9 cellular contexts compared by ENCODE assay signal in genomic region chr3:16480861-16481569, GRCh38. TPM values are rescaled to one million over a fixed set of nuclear protein-coding genes. Genes with fewer than 3 reads are reported as not detected.
DNase-seq lines count a peak whose midpoint lies in the region; ATAC-seq and TF ChIP-seq lines count a peak whose summit lies in the region.
"Had no signal": no experiment of that assay in that cellular context is flagged by ENCODE, and none has a peak within 500 bp of the region (broad histone marks: within the 10 kb centered on the region; RNA-seq: fewer than 3 reads in every experiment).

No MANE protein-coding gene starts in this region.

- peak overlapping the region; percentile 79 for H3K27ac Mint-ChIP-seq in activated naive CD8-positive, alpha-beta T cell treated with anti-CD3 and anti-CD28 coated beads for 36 hours

- DNase-seq in GM12864 (ENCODE audit: low read depth) (peak; percentile 36), mucosa of descending colon (no peak), NCI-H1694 treated with DMSO at 0.1 percent for 48 hours (lab: John Stamatoyannopoulos, UW) (no peak), hypothalamus (lab: John Stamatoyannopoulos, UW) (no peak)
- DNase-seq in activated naive CD8-positive, alpha-beta T cell treated with anti-CD3 and anti-CD28 coated beads for 36 hours: no peak
- DNase-seq: activated CD4-positive, alpha-beta T cell treated with anti-CD3 and anti-CD28 coated beads for 4 hours had no signal

- peaks cover 4% of the 10 kb centered on the region for H3K4me1 ChIP-seq in mucosa of descending colon (ENCODE audit: low read depth)

- H3K9me3 ChIP-seq in mucosa of descending colon: no peaks in the 10 kb centered on the region

- H3K4me3 ChIP-seq in GM12864 (ENCODE audit: low read depth, low read length): no peak overlapping the region
- H3K4me3 ChIP-seq in mucosa of descending colon: no peak overlapping the region

- intact Hi-C loops in mucosa of descending colon (cut with DNase I, micrococcal nuclease): no loop called here

- no peaks in the 10 kb centered on the region for H3K36me3 ChIP-seq in mucosa of descending colon (ENCODE audit: low read depth)

- no peaks in the 10 kb centered on the region for H3K27me3 Mint-ChIP-seq in activated naive CD8-positive, alpha-beta T cell treated with anti-CD3 and anti-CD28 coated beads for 36 hours

- peak overlapping the region; percentile 50 for H3K4me3 Mint-ChIP-seq in activated naive CD8-positive, alpha-beta T cell treated with anti-CD3 and anti-CD28 coated beads for 36 hours

- ATAC-seq in HG03139 (IDR thresholded peaks at IDR 0.05; ENCODE audit: unreplicated experiment) (peak; percentile 32), mucosa of descending colon (peak; percentile 22), GM19455 (IDR thresholded peaks at IDR 0.05; ENCODE audit: unreplicated experiment) (no peak), HG02885 (IDR thresholded peaks at IDR 0.05; ENCODE audit: poor library complexity, unreplicated experiment) (no peak)

- H3K9me3 Mint-ChIP-seq in activated naive CD8-positive, alpha-beta T cell treated with anti-CD3 and anti-CD28 coated beads for 36 hours: peaks cover 3% of the 10 kb centered on the region

- H3K36me3 Mint-ChIP-seq in activated naive CD8-positive, alpha-beta T cell treated with anti-CD3 and anti-CD28 coated beads for 36 hours: peaks cover 82% of the 10 kb centered on the region

- peaks cover 71% of the 10 kb centered on the region for H3K4me1 Mint-ChIP-seq in activated naive CD8-positive, alpha-beta T cell treated with anti-CD3 and anti-CD28 coated beads for 36 hours

- TF ChIP-seq CTCF in GM12864 (IDR thresholded peaks at IDR 0.05; ENCODE audit: low read depth, low read length, missing control alignments) (no peak), mucosa of descending colon (IDR thresholded peaks at IDR 0.05) (no peak)

RNA-seq across cellular contexts. Expression of gene RFTN1, which starts 32.5 kb away (rescaled TPM):
- total RNA-seq in activated naive CD8-positive, alpha-beta T cell treated with anti-CD3 and anti-CD28 coated beads for 36 hours: 10 to 100 TPM; 84.2 to 84.8 TPM
- 10 to 100 TPM in 1 of 3 donors, 1 to 10 TPM in 2; 6.9 to 12.6 (median 9.7) TPM for total RNA-seq in mucosa of descending colon

Comparison
In these comparisons a context has a peak if more than half of its experiments do, and no peak if none do; other contexts are left out.
1. ATAC-seq: peak in HG03139 (single experiment) and mucosa of descending colon (single experiment); none in GM19455 (single experiment) and HG02885 (single experiment).
2. RNA of gene RFTN1, which starts 32.5 kb away (total RNA-seq): 84.2 to 84.8 TPM in activated naive CD8-positive, alpha-beta T cell treated with anti-CD3 and anti-CD28 coated beads for 36 hours; 6.9 to 12.6 TPM in mucosa of descending colon; every median in the first group is over 4 times any median in the second.